ENCODE assay signal across 8 cellular contexts in genomic region chr13:102597029-102598015, GRCh38. TPM values are rescaled to one million over a fixed set of nuclear protein-coding genes. Genes with fewer than 3 reads are reported as not detected.
DNase-seq lines count a peak whose midpoint lies in the region; ATAC-seq, FAIRE-seq and TF ChIP-seq lines count a peak whose summit lies in the region.

No MANE protein-coding gene starts in this region.

- peak; percentile 75 for FAIRE-seq in K562 (lab: Jason Lieb, UNC)

- TF ChIP-seq POLR2A in K562 (conservative IDR thresholded peaks at IDR 0.05), result no peak; the same call in none of the 2 replicates

- intact Hi-C loops in K562 (cut with micrococcal nuclease), result loop anchor here (2.0 kb wide), 2 partner anchors 175 to 203 kb away; partner anchors contain the start of gene TEX30

- TF ChIP-seq CTCF in RWPE2 (IDR thresholded peaks at IDR 0.05; ENCODE audit: poor library complexity, severe bottlenecking) (no peak), K562 (IDR thresholded peaks at IDR 0.05 in 2 of 3, conservative IDR thresholded peaks at IDR 0.05 in 1 of 3; ENCODE audit: insufficient read depth in 2 of 3, low read depth in 1 of 3, low read length in 3 of 3) (no peak), smooth muscle cell (IDR thresholded peaks at IDR 0.05; ENCODE audit: borderline replicate concordance, insufficient read depth, poor library complexity, severe bottlenecking) (no peak)

- POLR2A ChIA-PET in K562 (lab: Yijun Ruan, JAX), result interaction anchor here (0.6 to 3.6 kb wide), 6 partner anchors 9 to 308 kb away, joined by 3 to 21 read pairs (median 3); partner anchors contain the start of gene TEX30

- DNase-seq in RWPE2 (ENCODE audit: low spot score), result no peak
- DNase-seq in K562 (ENCODE audit: extremely low read depth in 1 of 4, low spot score in 3 of 4), result peak; percentile 18 to 49 (median 30)
- peak; percentile 13 for DNase-seq in iPS-NIHi11 (ENCODE audit: low spot score)
- peak; percentile 23 for DNase-seq in smooth muscle cell (lab: John Stamatoyannopoulos, UW; ENCODE audit: unreplicated experiment)
- no peak for DNase-seq in NCI-H2029 treated with DMSO at 0.1 percent for 48 hours (lab: John Stamatoyannopoulos, UW)

- H3K27me3 ChIP-seq in BLaER1 treated with 17β-estradiol and CSF1 and Interleukin-3, amounts not matched to agents 10 nM and 100 nM, result no peaks in the 10 kb centered on the region
- H3K27me3 ChIP-seq in RWPE2 (ENCODE audit: insufficient read depth, poor library complexity, severe bottlenecking), result no peaks in the 10 kb centered on the region
- H3K27me3 ChIP-seq in K562 (ENCODE audit: control insufficient read depth in 2 of 2, insufficient read depth in 2 of 2, low read length in 2 of 2), result no peaks in the 10 kb centered on the region
- H3K27me3 ChIP-seq in smooth muscle cell (ENCODE audit: low read depth), result no peaks in the 10 kb centered on the region

- peaks cover 13 to 30% (median 20%) of the 10 kb centered on the region in 11 experiments; a peak in 20 of 22 replicates for H3K36me3 ChIP-seq in BLaER1 treated with 17β-estradiol and CSF1 and Interleukin-3, amounts not matched to agents 10 nM and 100 nM
- H3K36me3 ChIP-seq in RWPE2 (ENCODE audit: low read depth) (peaks cover 8% of the 10 kb centered on the region), K562 (ENCODE audit: control insufficient read depth, insufficient read depth, low read length) (peaks cover 19% of the 10 kb centered on the region; the same call in 2 of the 3 replicates), smooth muscle cell (ENCODE audit: low read depth) (no peaks in the 10 kb centered on the region)

- CTCF ChIA-PET in K562 (lab: Yijun Ruan, JAX; ENCODE audit: low intra/inter-chr PET ratio), result no interaction called here

- H3K79me2 ChIP-seq in K562 (ENCODE audit: control insufficient read depth, insufficient read depth, low read length) (peaks cover 74% of the 10 kb centered on the region), smooth muscle cell (ENCODE audit: low read depth) (peaks cover 55% of the 10 kb centered on the region)

- H3F3A ChIP-seq in smooth muscle cell (ENCODE audit: low read depth), result peaks cover 13% of the 10 kb centered on the region

- TF ChIP-seq EP300 in K562 (IDR thresholded peaks at IDR 0.05; ENCODE audit: low read length), result peak; percentile 8; the same call in 1 of the 2 replicates

- peaks cover 44 to 55% (median 48%) of the 10 kb centered on the region in 11 experiments for H4K20me1 ChIP-seq in BLaER1 treated with 17β-estradiol and CSF1 and Interleukin-3, amounts not matched to agents 10 nM and 100 nM
- peaks cover 8% of the 10 kb centered on the region for H4K20me1 ChIP-seq in K562 (replicated peaks; ENCODE audit: control insufficient read depth, insufficient read depth, low read length)
- peaks cover 45% of the 10 kb centered on the region for H4K20me1 ChIP-seq in smooth muscle cell (ENCODE audit: low read depth)

- no peaks in the 10 kb centered on the region for H3K9me1 ChIP-seq in K562 (ENCODE audit: control insufficient read depth, insufficient read depth, low read length)

- H3K27ac ChIP-seq in BLaER1 treated with 17β-estradiol and CSF1 and Interleukin-3, amounts not matched to agents 10 nM and 100 nM, result peak overlapping the region; percentile 95 to 100 (median 99)
- H3K27ac ChIP-seq in RWPE2 (ENCODE audit: poor library complexity, severe bottlenecking) (peak overlapping the region; percentile 77), K562 (ENCODE audit: extremely low read depth, low read depth, low read length) (peak overlapping the region; percentile 77), smooth muscle cell (ENCODE audit: low read depth) (peak overlapping the region; percentile 45)

- peak; percentile 33 for ATAC-seq in GM19043 (IDR thresholded peaks at IDR 0.05; ENCODE audit: low read depth, unreplicated experiment)
- peak; percentile 22 for ATAC-seq in HG03139 (IDR thresholded peaks at IDR 0.05; ENCODE audit: unreplicated experiment)
- ATAC-seq in RWPE2 (ENCODE audit: low read depth), result peak; percentile 12
- peak; percentile 29 for ATAC-seq in K562

- peak overlapping the region; percentile 91 to 99 (median 93) for H3K4me2 ChIP-seq in BLaER1 treated with 17β-estradiol and CSF1 and Interleukin-3, amounts not matched to agents 10 nM and 100 nM
- H3K4me2 ChIP-seq in K562 (ENCODE audit: insufficient read depth, low read length), result peak overlapping the region; percentile 74
- H3K4me2 ChIP-seq in smooth muscle cell, result peak overlapping the region; percentile 95

- WGBS in K562 (ENCODE audit: insufficient coverage, low coverage, missing lambda C conversion rate), result 0% methylated on average over 12 of the region's 70 CpGs
- WGBS in smooth muscle cell (ENCODE audit: low lambda C conversion rate), result 1% methylated on average over 33 of the region's 70 CpGs

- peak overlapping the region; percentile 93 to 100 (median 98) for H3K9ac ChIP-seq in BLaER1 treated with 17β-estradiol and CSF1 and Interleukin-3, amounts not matched to agents 10 nM and 100 nM
- H3K9ac ChIP-seq in K562 (ENCODE audit: insufficient read depth in 1 of 2, low read depth in 2 of 2, low read length in 2 of 2) (peak overlapping the region; percentile 71 to 94), smooth muscle cell (ENCODE audit: low read depth) (peak overlapping the region; percentile 74)

- H3K4me3 ChIP-seq in BLaER1 treated with 17β-estradiol and CSF1 and Interleukin-3, amounts not matched to agents 10 nM and 100 nM, result peak overlapping the region; percentile 78 to 98 (median 94)
- H3K4me3 ChIP-seq in RWPE2 (ENCODE audit: severe bottlenecking) (peak overlapping the region; percentile 66), K562 (peak overlapping the region; percentile 89), smooth muscle cell (peak overlapping the region; percentile 94)

- BruUV-seq in K562 (replicated peaks; lab: Mats Ljungman, UMichigan), result no TSS peak

- no peak for TF ChIP-seq RAD21 in K562 (CRISPR knock-in tag; conservative IDR thresholded peaks at IDR 0.05 in 1 of 2, IDR thresholded peaks at IDR 0.05 in 1 of 2)

- in situ Hi-C loops in K562 (cut with MboI), result loop anchor here (5.0 kb wide), 1 partner anchor 250 kb away; the partner anchor contains the start of gene ERCC5

- H3K4me1 ChIP-seq in BLaER1 treated with 17β-estradiol and CSF1 and Interleukin-3, amounts not matched to agents 10 nM and 100 nM, result peaks cover 41 to 61% (median 56%) of the 10 kb centered on the region in 10 experiments
- H3K4me1 ChIP-seq in RWPE2 (ENCODE audit: insufficient read depth, poor library complexity, severe bottlenecking) (peaks cover 15% of the 10 kb centered on the region), K562 (replicated peaks in 1 of 2; ENCODE audit: control insufficient read depth in 2 of 2, insufficient read depth in 2 of 2, low read length in 2 of 2) (peaks cover 7 to 23% of the 10 kb centered on the region in 2 experiments), smooth muscle cell (ENCODE audit: low read depth) (peaks cover 12% of the 10 kb centered on the region)

- H3K9me3 ChIP-seq in BLaER1 treated with 17β-estradiol and CSF1 and Interleukin-3, amounts not matched to agents 10 nM and 100 nM (replicated peaks in 1 of 11), result no peaks in the 10 kb centered on the region
- H3K9me3 ChIP-seq in RWPE2 (ENCODE audit: severe bottlenecking), result no peaks in the 10 kb centered on the region
- H3K9me3 ChIP-seq in K562 (replicated peaks; ENCODE audit: control insufficient read depth, insufficient read depth, low read depth, low read length), result no peaks in the 10 kb centered on the region
- no peaks in the 10 kb centered on the region for H3K9me3 ChIP-seq in smooth muscle cell (replicated peaks; ENCODE audit: low read depth)

- H2AFZ ChIP-seq in K562 (ENCODE audit: low read depth, low read length), result 0 out of 2 replicates have a peak overlapping the region, but pooled peaks have one; percentile 53
- peak overlapping the region; percentile 87 for H2AFZ ChIP-seq in smooth muscle cell (ENCODE audit: low read depth)

TF ChIP-seq in K562, 482 proteins besides CTCF, POLR2A, EP300 and RAD21 (continues in another document):
- TF ChIP-seq HDAC2 (IDR thresholded peaks at IDR 0.05), result no peak
- peak; percentile 72 for TF ChIP-seq RBFOX2 (IDR thresholded peaks at IDR 0.05; ENCODE audit: low read depth, low read length)
- 0 out of 2 replicates have a peak, but pooled peaks have one; percentile 5 for TF ChIP-seq TAL1 (IDR thresholded peaks at IDR 0.05)
- peak; percentile 70; the same call in 1 of the 2 replicates for TF ChIP-seq MEF2D (tag; conservative IDR thresholded peaks at IDR 0.05; ENCODE audit: low read depth)
- peak; percentile 41; the same call in 1 of the 2 replicates for TF ChIP-seq HMBOX1 (IDR thresholded peaks at IDR 0.05)
- peak; percentile 87 for TF ChIP-seq GTF2E2 (tag; IDR thresholded peaks at IDR 0.05)
- TF ChIP-seq CHD1 (IDR thresholded peaks at IDR 0.05; ENCODE audit: low read length), result peak; percentile 47
- TF ChIP-seq PML (IDR thresholded peaks at IDR 0.05; ENCODE audit: low read length), result peak; percentile 52; the same call in 1 of the 2 replicates

RNA-seq across cellular contexts. Expression of gene TPP2, which starts 0.5 kb away (rescaled TPM):
- total RNA-seq in K562 (2011; cell fraction: chromatin; rRNA removed; ENCODE audit: low replicate concordance), result 59.3 and 173 TPM in 2 replicates
- 21.5 and 35.4 TPM in 2 replicates for total RNA-seq in K562 (2011; cell fraction: nucleolus; rRNA removed)
- total RNA-seq in K562 (2011; cell fraction: nucleoplasm; rRNA removed), result 60.6 and 83.5 TPM in 2 replicates
- total RNA-seq in K562 (2014; rRNA removed) (42.3 and 47.5 TPM in 2 replicates), K562 (2014; rRNA removed; fragmentation: Illumina TruSeq; extraction: Trizol) (83.8 and 88.3 TPM in 2 replicates), K562 (2015; rRNA removed; fragmentation: Illumina TruSeq; extraction: Trizol) (72.2 and 74.3 TPM in 2 replicates), K562 (2021) (55.1 and 55.9 TPM in 2 replicates), smooth muscle cell (38.7 and 51.6 TPM in 2 replicates)
- polyA plus RNA-seq in K562 (2011; rRNA removed) (41.6 and 51.1 TPM in 2 replicates), K562 (2014; fragmentation: Illumina TruSeq; extraction: Trizol) (67.7 and 87.7 TPM in 2 replicates), K562 (2014; fragmentation: Nextera tagmentation; extraction: Ambion mirVana) (10 to 100 TPM; 18.8 to 25.8 TPM), K562 (2014; rRNA removed) (57.7 and 73.0 TPM in 2 replicates), smooth muscle cell (13.0 and 14.2 TPM in 2 replicates)
- polyA plus RNA-seq in K562 (2011; cell fraction: cytosol; rRNA removed), result 8.8 and 17.5 TPM in 2 replicates
- polyA plus RNA-seq in K562 (2011; cell fraction: nucleus; rRNA removed), result 59.0 and 83.2 TPM in 2 replicates
- 29.6 and 40.0 TPM in 2 replicates for polyA plus RNA-seq in K562 (2012)
- 94.1 and 112 TPM in 2 replicates for polyA minus RNA-seq in K562 (2011; rRNA and poly(A)+ RNA removed)
- 28.1 and 32.4 TPM in 2 replicates for polyA minus RNA-seq in K562 (2011; cell fraction: cytosol; rRNA and poly(A)+ RNA removed)
- 55.7 and 92.2 TPM in 2 replicates for polyA minus RNA-seq in K562 (2011; cell fraction: nucleus; rRNA and poly(A)+ RNA removed)

Comparison
In these comparisons a context has a peak if more than half of its experiments do, and no peak if none do; other contexts are left out.
1. H3K27ac ChIP-seq: peak in every context shown above with its lines; median percentile 99 in BLaER1 treated with 17β-estradiol and CSF1 and Interleukin-3, amounts not matched to agents 10 nM and 100 nM; 77 in RWPE2; 77 in K562; 45 in smooth muscle cell.
2. DNase-seq: peak in K562 (4 of 4), iPS-NIHi11 (single experiment) and smooth muscle cell (single experiment); none in RWPE2 (single experiment) and NCI-H2029 treated with DMSO at 0.1 percent for 48 hours (single experiment).
3. Peak in every context shown above with its lines, with median percentiles within 50 percentile points of each other: H3K4me2 ChIP-seq, H3K4me3 ChIP-seq, H3K9ac ChIP-seq and ATAC-seq.